Comparison of ENCODE assay signal across 28 cellular contexts in the genomic region with DNA sequence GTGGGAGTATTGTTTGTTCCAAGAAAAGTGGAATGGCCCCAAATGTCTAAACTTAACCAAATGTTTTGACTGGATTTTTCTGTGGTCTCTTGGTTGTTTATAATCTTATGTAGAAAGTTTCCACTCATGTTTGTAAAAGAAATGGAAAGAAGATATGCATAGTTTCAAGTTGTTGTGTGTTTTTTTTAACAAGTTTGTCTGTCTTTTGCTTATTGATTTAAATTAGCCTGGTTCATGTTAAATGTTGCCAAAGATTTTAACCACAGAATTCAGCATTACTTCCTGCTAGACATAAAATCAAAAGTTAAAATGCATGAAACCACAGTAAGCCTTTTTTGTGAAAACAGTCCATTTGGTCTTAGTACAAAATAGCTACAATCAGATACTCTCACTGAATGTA. TPM values are rescaled to one million over a fixed set of nuclear protein-coding genes. Genes with fewer than 3 reads are reported as not detected.
A peak's percentile ranks its signal among the peaks of the same experiment; 100 is the strongest.
DNase-seq lines count a peak whose midpoint lies in the region; ATAC-seq, FAIRE-seq and TF ChIP-seq lines count a peak whose summit lies in the region.
"Had no signal": no experiment of that assay in that cellular context is flagged by ENCODE, and none has a peak within 500 bp of the region (broad histone marks: within the 10 kb centered on the region; RNA-seq: fewer than 3 reads in every experiment).

No MANE protein-coding gene starts in this region.

- H4K20me1 ChIP-seq in astrocyte (ENCODE audit: insufficient read depth, low read length): no peaks in the 10 kb centered on the region

- no peak overlapping the region for H3K4me3 ChIP-seq in astrocyte (ENCODE audit: insufficient read depth, low read depth, low read length)
- no peak overlapping the region for H3K4me3 ChIP-seq in effector memory CD4-positive, alpha-beta T cell (ENCODE audit: insufficient read depth, low read depth, low read length, poor library complexity, severe bottlenecking)
- no peak overlapping the region for H3K4me3 ChIP-seq in esophagus squamous epithelium
- H3K4me3 ChIP-seq: esophagus muscularis mucosa, Peyer's patch, psoas muscle, sigmoid colon, thyroid gland, vagina had no signal

- no peak overlapping the region for H3K4me2 ChIP-seq in astrocyte (ENCODE audit: low read length)

- H3K4me1 Mint-ChIP-seq in activated CD4-positive, alpha-beta T cell treated with anti-CD3 and anti-CD28 coated beads for 36 hours: peaks cover 20% of the 10 kb centered on the region
- H3K4me1 Mint-ChIP-seq in astrocyte (ENCODE audit: low read depth, unreplicated experiment): peaks cover 6% of the 10 kb centered on the region
- H3K4me1 Mint-ChIP-seq: mesothelial cell of epicardium had no signal

- H3K9ac ChIP-seq in astrocyte (ENCODE audit: low read length): no peak overlapping the region

- peak overlapping the region; percentile 53 for H3K27ac Mint-ChIP-seq in activated CD4-positive, alpha-beta T cell treated with anti-CD3 and anti-CD28 coated beads for 36 hours
- no peak overlapping the region for H3K27ac Mint-ChIP-seq in astrocyte (ENCODE audit: unreplicated experiment)
- H3K27ac Mint-ChIP-seq: dendritic cell treated with granulocyte-macrophage colony-stimulating factor and Interleukin-4, amounts not matched to agents 40 ng/mL and 50 ng/mL, for 4 days; mesothelial cell of epicardium had no signal

- TF ChIP-seq POLR2A in H54 (IDR thresholded peaks at IDR 0.05; ENCODE audit: low read depth, low read length) (no peak), esophagus squamous epithelium (IDR thresholded peaks at IDR 0.05) (no peak)

- no peaks in the 10 kb centered on the region for H3K27me3 Mint-ChIP-seq in activated CD4-positive, alpha-beta T cell treated with anti-CD3 and anti-CD28 coated beads for 36 hours
- no peaks in the 10 kb centered on the region for H3K27me3 Mint-ChIP-seq in astrocyte (ENCODE audit: low read depth, unreplicated experiment)
- H3K27me3 Mint-ChIP-seq: dendritic cell treated with granulocyte-macrophage colony-stimulating factor and Interleukin-4, amounts not matched to agents 40 ng/mL and 50 ng/mL, for 4 days; naive B cell had no signal

- no peaks in the 10 kb centered on the region for H3K9me3 Mint-ChIP-seq in activated CD4-positive, alpha-beta T cell treated with anti-CD3 and anti-CD28 coated beads for 36 hours (ENCODE audit: low read depth)
- H3K9me3 Mint-ChIP-seq in astrocyte (ENCODE audit: unreplicated experiment): no peaks in the 10 kb centered on the region
- H3K9me3 Mint-ChIP-seq: dendritic cell treated with granulocyte-macrophage colony-stimulating factor and Interleukin-4, amounts not matched to agents 40 ng/mL and 50 ng/mL, for 4 days; mesothelial cell of epicardium; naive B cell had no signal

- H3K27ac ChIP-seq in astrocyte (ENCODE audit: low read depth, low read length) (no peak overlapping the region), esophagus squamous epithelium (no peak overlapping the region)
- no peak overlapping the region for H3K27ac ChIP-seq in effector memory CD4-positive, alpha-beta T cell (ENCODE audit: insufficient read depth, low read length, poor library complexity, severe bottlenecking)
- H3K27ac ChIP-seq: 22Rv1, esophagus muscularis mucosa, Peyer's patch, psoas muscle, sigmoid colon, thyroid gland, vagina had no signal

- POLR2A ChIA-PET in activated CD4-positive, alpha-beta T cell treated with anti-CD3 and anti-CD28 coated beads for 36 hours (lab: Charles Lee): no interaction called here

- intact Hi-C loops in activated CD4-positive, alpha-beta T cell treated with anti-CD3 and anti-CD28 coated beads for 36 hours (cut with DNase I, micrococcal nuclease): no loop called here
- intact Hi-C loops in esophagus squamous epithelium (cut with DNase I): no loop called here

- TF ChIP-seq CTCF in astrocyte (IDR thresholded peaks at IDR 0.05; ENCODE audit: insufficient read depth, low read depth, low read length) (no peak), esophagus squamous epithelium (IDR thresholded peaks at IDR 0.05) (no peak)

- H3K4me3 Mint-ChIP-seq in activated CD4-positive, alpha-beta T cell treated with anti-CD3 and anti-CD28 coated beads for 36 hours: no peak overlapping the region
- no peak overlapping the region for H3K4me3 Mint-ChIP-seq in astrocyte (ENCODE audit: unreplicated experiment)
- H3K4me3 Mint-ChIP-seq: dendritic cell treated with granulocyte-macrophage colony-stimulating factor and Interleukin-4, amounts not matched to agents 40 ng/mL and 50 ng/mL, for 4 days; mesothelial cell of epicardium; naive B cell had no signal

- H3K27me3 ChIP-seq in astrocyte (ENCODE audit: insufficient read depth, low read length) (no peaks in the 10 kb centered on the region), esophagus squamous epithelium (no peaks in the 10 kb centered on the region)
- no peaks in the 10 kb centered on the region for H3K27me3 ChIP-seq in effector memory CD4-positive, alpha-beta T cell (replicated peaks; ENCODE audit: control insufficient read depth, insufficient read depth, low read length, poor library complexity, severe bottlenecking)
- H3K27me3 ChIP-seq: esophagus muscularis mucosa, Peyer's patch, sigmoid colon, thyroid gland, vagina had no signal

- CTCF ChIA-PET in activated CD4-positive, alpha-beta T cell treated with anti-CD3 and anti-CD28 coated beads for 36 hours (lab: Charles Lee): no interaction called here

- H3K36me3 ChIP-seq in astrocyte (ENCODE audit: insufficient read depth, low read length): peaks cover 17% of the 10 kb centered on the region
- H3K36me3 ChIP-seq in effector memory CD4-positive, alpha-beta T cell (ENCODE audit: control insufficient read depth, insufficient read depth, low read length): peaks cover 55% of the 10 kb centered on the region
- peaks cover 0 to 83% (median 11%) of the 10 kb centered on the region in 3 donors for H3K36me3 ChIP-seq in esophagus squamous epithelium

- H3K9me3 ChIP-seq in astrocyte (ENCODE audit: insufficient read depth, low read depth, low read length): no peaks in the 10 kb centered on the region
- H3K9me3 ChIP-seq in effector memory CD4-positive, alpha-beta T cell (ENCODE audit: control insufficient read depth, low read length): no peaks in the 10 kb centered on the region
- no peaks in the 10 kb centered on the region for H3K9me3 ChIP-seq in esophagus squamous epithelium
- H3K9me3 ChIP-seq: esophagus muscularis mucosa, Peyer's patch, psoas muscle, sigmoid colon, thyroid gland, vagina had no signal

- H3K4me1 ChIP-seq in astrocyte (ENCODE audit: insufficient read depth, low read length): no peaks in the 10 kb centered on the region
- no peaks in the 10 kb centered on the region for H3K4me1 ChIP-seq in effector memory CD4-positive, alpha-beta T cell (ENCODE audit: control insufficient read depth, insufficient read depth, low read length, poor library complexity, severe bottlenecking)
- H3K4me1 ChIP-seq in esophagus squamous epithelium: no peaks in the 10 kb centered on the region
- H3K4me1 ChIP-seq: esophagus muscularis mucosa, Peyer's patch, psoas muscle, sigmoid colon, thyroid gland, vagina had no signal

- no peak for ATAC-seq in activated CD4-positive, alpha-beta T cell treated with anti-CD3 and anti-CD28 coated beads for 36 hours
- ATAC-seq: left ventricle myocardium superior, psoas muscle had no signal

- no peak overlapping the region for H2AFZ ChIP-seq in astrocyte (ENCODE audit: low read depth, low read length)

- peaks cover 44% of the 10 kb centered on the region for H3K36me3 Mint-ChIP-seq in activated CD4-positive, alpha-beta T cell treated with anti-CD3 and anti-CD28 coated beads for 36 hours (ENCODE audit: low read depth)
- peaks cover 5% of the 10 kb centered on the region for H3K36me3 Mint-ChIP-seq in astrocyte (ENCODE audit: low read depth, unreplicated experiment)

- no peak for DNase-seq in activated CD4-positive, alpha-beta T cell treated with anti-CD3 and anti-CD28 coated beads for 36 hours
- no peak for DNase-seq in activated CD4-positive, alpha-beta T cell treated with anti-CD3 and anti-CD28 coated beads for 4 hours
- DNase-seq in H54 (ENCODE audit: insufficient read length, low spot score) (no peak), astrocyte (ENCODE audit: low read depth) (peak; percentile 54), iris pigment epithelial cell (ENCODE audit: low read depth) (peak; percentile 11), HK-2 (ENCODE audit: unreplicated experiment) (no peak), esophagus squamous epithelium (lab: John Stamatoyannopoulos, UW) (no peak)
- no peak for DNase-seq in effector memory CD4-positive, alpha-beta T cell
- DNase-seq: activated gamma-delta T cell treated with Interleukin-2 at 50 U/mL for 16 hours; left ventricle myocardium superior; naive B cell; NCI-H1092 treated with DMSO at 0.1 percent for 48 hours; NCI-H187; NCI-H69; nucleus accumbens; Peyer's patch; psoas muscle; SIG-M5; sigmoid colon; stimulated activated naive CD4-positive, alpha-beta T cell treated with Interleukin-2 at 50 U/mL for 16 hours; thyroid gland had no signal

- peak; percentile 45 for FAIRE-seq in H54 (lab: Jason Lieb, UNC)
- FAIRE-seq in astrocyte (lab: Jason Lieb, UNC): peak; percentile 80
- FAIRE-seq: H1, keratinocyte had no signal

- H3K79me2 ChIP-seq in astrocyte (ENCODE audit: insufficient read depth, low read length): peaks cover 13% of the 10 kb centered on the region

RNA-seq across cellular contexts. Expression of a gene that starts 14.0 kb away (rescaled TPM):
- 10 to 100 TPM; 43.0 to 44.0 TPM for total RNA-seq in activated CD4-positive, alpha-beta T cell treated with anti-CD3 and anti-CD28 coated beads for 36 hours
- total RNA-seq in astrocyte: 20.4 and 21.4 TPM in 2 replicates
- total RNA-seq in esophagus squamous epithelium: 10 to 100 TPM; 10.1 to 45.4 (median 28.3) TPM

RNA-seq across cellular contexts. Expression of a gene that starts 14.2 kb away (rescaled TPM):
- 10 to 100 TPM; 70.5 to 77.5 TPM for total RNA-seq in activated CD4-positive, alpha-beta T cell treated with anti-CD3 and anti-CD28 coated beads for 36 hours
- 5.6 and 7.0 TPM in 2 replicates for total RNA-seq in astrocyte
- total RNA-seq in esophagus squamous epithelium: 10 to 100 TPM in 1 of 4 donors, 1 to 10 TPM in 3; 4.0 to 17.3 (median 7.8) TPM

RNA-seq across cellular contexts. Expression of a gene that starts 47.0 kb away (rescaled TPM):
- total RNA-seq in activated CD4-positive, alpha-beta T cell treated with anti-CD3 and anti-CD28 coated beads for 36 hours: 1 to 10 TPM; 3.5 to 6.0 TPM
- 14.6 and 16.8 TPM in 2 replicates for total RNA-seq in astrocyte
- total RNA-seq in esophagus squamous epithelium: 10 to 100 TPM in 1 of 4 donors, 1 to 10 TPM in 3; 5.5 to 14.1 (median 7.4) TPM

RNA-seq across cellular contexts. Expression of a gene that starts 47.7 kb away (rescaled TPM):
- 1 to 10 TPM; 3.5 to 4.0 TPM for total RNA-seq in activated CD4-positive, alpha-beta T cell treated with anti-CD3 and anti-CD28 coated beads for 36 hours
- total RNA-seq in astrocyte: 2.4 and 2.7 TPM in 2 replicates
- total RNA-seq in esophagus squamous epithelium: 1 to 10 TPM in 3 of 4 donors, under 1 TPM in 1; 0.27 to 4.5 (median 3.1) TPM

RNA-seq across cellular contexts. Expression of a gene that starts 47.7 kb away (rescaled TPM):
- 10 to 100 TPM; 11.2 to 20.7 TPM for total RNA-seq in activated CD4-positive, alpha-beta T cell treated with anti-CD3 and anti-CD28 coated beads for 36 hours
- total RNA-seq in astrocyte (14.7 and 16.3 TPM in 2 replicates), esophagus squamous epithelium (10 to 100 TPM; 10.1 to 19.5 (median 14.9) TPM)

Comparison
In these comparisons a context has a peak if more than half of its experiments do, and no peak if none do; other contexts are left out.
1. DNase-seq: peak in astrocyte (single experiment) and iris pigment epithelial cell (single experiment); none in activated CD4-positive, alpha-beta T cell treated with anti-CD3 and anti-CD28 coated beads for 36 hours (single experiment), activated CD4-positive, alpha-beta T cell treated with anti-CD3 and anti-CD28 coated beads for 4 hours (0 of 2), H54 (single experiment), effector memory CD4-positive, alpha-beta T cell (0 of 3), HK-2 (single experiment) and esophagus squamous epithelium (single experiment).